ENCODE assay signal across 8 cellular contexts in the genomic region with DNA sequence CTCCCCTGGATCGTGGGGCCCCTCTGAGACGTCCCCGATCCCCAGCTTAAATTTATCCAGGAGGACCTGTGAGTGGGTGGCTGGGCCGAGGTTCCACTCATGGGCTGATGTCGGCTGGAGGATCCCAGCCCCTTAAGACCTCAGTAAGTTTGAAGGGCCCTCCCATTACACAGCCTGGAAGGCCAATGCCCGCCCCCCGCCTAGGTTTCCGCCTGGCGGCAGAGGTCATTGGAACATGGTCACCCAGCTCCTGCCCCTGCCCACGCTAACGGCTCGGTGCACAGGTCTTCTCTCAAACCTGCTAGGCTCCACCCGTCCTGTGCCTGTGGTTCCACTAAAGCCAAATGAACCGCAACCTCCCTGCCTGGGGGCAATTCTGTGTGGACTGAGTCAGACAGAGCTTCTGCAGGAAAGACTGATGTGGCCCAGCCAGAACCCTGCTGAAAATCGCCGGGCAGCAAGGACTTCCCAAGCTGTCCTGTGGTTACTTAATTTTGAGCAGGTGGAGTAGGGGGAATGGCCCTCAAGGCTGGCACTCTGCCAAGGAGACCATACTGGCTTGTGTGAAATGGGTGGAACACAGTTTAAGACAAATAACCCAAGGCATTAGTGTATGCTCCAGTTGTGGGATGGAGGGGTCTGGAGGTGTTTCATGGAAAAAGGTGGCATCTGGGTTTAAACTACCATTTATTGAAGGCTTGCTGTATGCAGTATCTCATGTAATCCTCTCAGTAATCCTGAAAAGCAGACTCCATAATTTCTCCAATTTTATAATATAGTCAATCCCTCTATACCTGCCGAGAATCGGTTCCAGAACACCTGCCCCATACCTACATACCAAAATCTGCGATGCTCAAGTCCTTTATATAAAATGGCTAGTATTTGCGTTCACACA. TPM values are rescaled to one million over a fixed set of nuclear protein-coding genes. Genes with fewer than 3 reads are reported as not detected.
DNase-seq lines count a peak whose midpoint lies in the region; ATAC-seq and TF ChIP-seq lines count a peak whose summit lies in the region.

No MANE protein-coding gene starts in this region.

- H3K4me1 Mint-ChIP-seq in WTC11: peaks cover 24% of the 10 kb centered on the region

- CTCF ChIA-PET in HEK293 (lab: Yijun Ruan, JAX): interaction anchor here (0.5 to 1.5 kb wide), 4 partner anchors 23 to 38 kb away, joined by 3 to 9 read pairs (median 4); no protein-coding TSS in a partner anchor
- CTCF ChIA-PET in WTC11 (lab: Charles Lee): interaction anchor here (0.6 to 1.8 kb wide), 7 partner anchors 8 to 215 kb away, joined by 3 to 7 read pairs (median 3); no protein-coding TSS in a partner anchor

- ATAC-seq in WTC11: peak; percentile 75

- no peaks in the 10 kb centered on the region for H3K9me3 Mint-ChIP-seq in WTC11

- DNase-seq in Daoy (ENCODE audit: low read depth) (peak; percentile 98), NCI-H2171 treated with DMSO at 0.1 percent for 48 hours (lab: John Stamatoyannopoulos, UW) (peak; percentile 42), WTC11 (ENCODE audit: low spot score) (peak; percentile 70), dorsolateral prefrontal cortex (peak in 3 of 10 donors; percentile 7 to 45 (median 26)), lung microvascular endothelial cell (ENCODE audit: low read depth in 2 of 2) (peak; percentile 30 to 31), GF-D8 (lab: John Stamatoyannopoulos, UW) (no peak)
- peak; percentile 22 to 47 for DNase-seq in stimulated activated CD8-positive, alpha-beta memory T cell treated with anti-CD3 and anti-CD28 coated beads, Interleukin-7, amount 100 ng/mL, for 48 hours (ENCODE audit: extremely low read depth in 1 of 2, low read depth in 1 of 2)

- H3K27ac ChIP-seq in HEK293 (ENCODE audit: extremely low read depth, low read depth, low read length) (peak overlapping the region; percentile 11; the same call in 1 of the 2 replicates), dorsolateral prefrontal cortex (peak overlapping the region in 40 of 59 donors; percentile 9 to 86 (median 62))

- POLR2A ChIA-PET in HEK293 (lab: Yijun Ruan, JAX) (interaction anchor here (0.6 to 2.4 kb wide), 11 partner anchors 14 to 296 kb away, joined by 3 to 15 read pairs (median 5); partner anchors contain the start of genes HSP90B1, NFYB and TDG), WTC11 (lab: Charles Lee) (interaction anchor here (1.0 to 1.6 kb wide), 2 partner anchors 88 to 124 kb away, joined by 3 to 7 read pairs; partner anchors contain the start of genes HSP90B1 and TDG)

- peaks cover 3% of the 10 kb centered on the region; the same call in 1 of the 2 replicates for H3K4me1 ChIP-seq in HEK293 (ENCODE audit: control insufficient read depth, insufficient read depth, low read length)

- peak overlapping the region; percentile 98 for H3K4me3 Mint-ChIP-seq in WTC11

- no peaks in the 10 kb centered on the region for H3K9me3 ChIP-seq in HEK293 (ENCODE audit: control insufficient read depth, insufficient read depth, low read depth, low read length)

- peaks cover 6% of the 10 kb centered on the region for H3K27me3 Mint-ChIP-seq in WTC11 (ENCODE audit: low read depth)

- no peaks in the 10 kb centered on the region for H3K36me3 ChIP-seq in HEK293 (ENCODE audit: control insufficient read depth in 2 of 2, insufficient read depth in 1 of 2, low read length in 2 of 2)

- H3K4me3 ChIP-seq in HEK293 (ENCODE audit: low read depth, low read length): peak overlapping the region; percentile 67
- peak overlapping the region; percentile 48 to 93 (median 79) for H3K4me3 ChIP-seq in dorsolateral prefrontal cortex

- no peaks in the 10 kb centered on the region for H3K27me3 ChIP-seq in dorsolateral prefrontal cortex

- H3K27ac Mint-ChIP-seq in WTC11: peak overlapping the region; percentile 91

- H3K36me3 Mint-ChIP-seq in WTC11: peaks cover 6% of the 10 kb centered on the region

- TF ChIP-seq CTCF in HEK293 (tag by site-specific recombination; IDR thresholded peaks at IDR 0.05) (no peak), WTC11 (IDR thresholded peaks at IDR 0.05) (no peak), dorsolateral prefrontal cortex (IDR thresholded peaks at IDR 0.05 in 54 of 56, conservative IDR thresholded peaks at IDR 0.05 in 2 of 56; ENCODE audit: low read depth in 1 of 56, partially characterized antibody in 56 of 56) (no peak)

- intact Hi-C loops in dorsolateral prefrontal cortex (cut with DNase I): loop anchor here (5.0 kb wide), 1 partner anchor 90 kb away; the partner anchor contains the start of gene HSP90B1 (in 2 of the 2)

TF ChIP-seq in HEK293, 187 proteins besides CTCF, POLR2A, EP300 and RAD21 (continues in another document):
- TF ChIP-seq ZBTB48 (tag by site-specific recombination; IDR thresholded peaks at IDR 0.05) (0 out of 2 replicates have a peak, but pooled peaks have one; percentile 15), ZNF140 (tag by site-specific recombination; IDR thresholded peaks at IDR 0.05) (no peak), ZNF433 (tag by site-specific recombination; IDR thresholded peaks at IDR 0.05; ENCODE audit: low read depth) (no peak), ZNF558 (tag by site-specific recombination; IDR thresholded peaks at IDR 0.05) (no peak), ZNF23 (tag by site-specific recombination; IDR thresholded peaks at IDR 0.05; ENCODE audit: borderline replicate concordance) (no peak), HOXD13 (CRISPR knock-in tag; IDR thresholded peaks at IDR 0.05; ENCODE audit: borderline replicate concordance) (no peak), GFI1B (tag by site-specific recombination; IDR thresholded peaks at IDR 0.05) (no peak), ZNF624 (tag by site-specific recombination; IDR thresholded peaks at IDR 0.05) (no peak)
- TF ChIP-seq, protein P1, sequence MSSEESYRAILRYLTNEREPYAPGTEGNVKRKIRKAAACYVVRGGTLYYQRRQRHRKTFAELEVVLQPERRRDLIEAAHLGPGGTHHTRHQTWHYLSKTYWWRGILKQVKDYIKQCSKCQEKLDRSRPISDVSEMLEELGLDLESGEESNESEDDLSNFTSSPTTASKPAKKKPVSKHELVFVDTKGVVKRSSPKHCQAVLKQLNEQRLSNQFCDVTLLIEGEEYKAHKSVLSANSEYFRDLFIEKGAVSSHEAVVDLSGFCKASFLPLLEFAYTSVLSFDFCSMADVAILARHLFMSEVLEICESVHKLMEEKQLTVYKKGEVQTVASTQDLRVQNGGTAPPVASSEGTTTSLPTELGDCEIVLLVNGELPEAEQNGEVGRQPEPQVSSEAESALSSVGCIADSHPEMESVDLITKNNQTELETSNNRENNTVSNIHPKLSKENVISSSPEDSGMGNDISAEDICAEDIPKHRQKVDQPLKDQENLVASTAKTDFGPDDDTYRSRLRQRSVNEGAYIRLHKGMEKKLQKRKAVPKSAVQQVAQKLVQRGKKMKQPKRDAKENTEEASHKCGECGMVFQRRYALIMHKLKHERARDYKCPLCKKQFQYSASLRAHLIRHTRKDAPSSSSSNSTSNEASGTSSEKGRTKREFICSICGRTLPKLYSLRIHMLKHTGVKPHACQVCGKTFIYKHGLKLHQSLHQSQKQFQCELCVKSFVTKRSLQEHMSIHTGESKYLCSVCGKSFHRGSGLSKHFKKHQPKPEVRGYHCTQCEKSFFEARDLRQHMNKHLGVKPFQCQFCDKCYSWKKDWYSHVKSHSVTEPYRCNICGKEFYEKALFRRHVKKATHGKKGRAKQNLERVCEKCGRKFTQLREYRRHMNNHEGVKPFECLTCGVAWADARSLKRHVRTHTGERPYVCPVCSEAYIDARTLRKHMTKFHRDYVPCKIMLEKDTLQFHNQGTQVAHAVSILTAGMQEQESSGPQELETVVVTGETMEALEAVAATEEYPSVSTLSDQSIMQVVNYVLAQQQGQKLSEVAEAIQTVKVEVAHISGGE (tag by site-specific recombination; conservative IDR thresholded peaks at IDR 0.05; ENCODE audit: low read depth): no peak

TF ChIP-seq in WTC11, 78 proteins besides CTCF, POLR2A, EP300 and RAD21 (continues in another document):
- TF ChIP-seq NFATC4 (CRISPR knock-in tag; IDR thresholded peaks at IDR 0.05): no peak
- no peak for TF ChIP-seq ZNF512 (CRISPR knock-in tag; IDR thresholded peaks at IDR 0.05; ENCODE audit: borderline replicate concordance)
- no peak for TF ChIP-seq SMAD4 (CRISPR knock-in tag; IDR thresholded peaks at IDR 0.05)

RNA-seq across cellular contexts. Expression of gene NT5DC3, which starts 0.9 kb away (rescaled TPM):
- 5.7 and 14.5 TPM in 2 replicates for total RNA-seq in Daoy (2014; rRNA removed; shearing (Covaris generic))
- total RNA-seq in WTC11 (2021): 12.2 to 12.8 TPM (median 12.5 TPM) in 3 replicates
- 10 to 100 TPM; 16.3 to 76.3 (median 44.0) TPM for total RNA-seq in dorsolateral prefrontal cortex
- total RNA-seq in lung microvascular endothelial cell: 3.5 and 9.5 TPM in 2 replicates
